In genomic region chr6:116060572-116061283, GRCh38 we compare ENCODE assay signal across 8 cellular contexts. TPM values are rescaled to one million over a fixed set of nuclear protein-coding genes. Genes with fewer than 3 reads are reported as not detected.
A peak's percentile ranks its signal among the peaks of the same experiment; 100 is the strongest.
DNase-seq lines count a peak whose midpoint lies in the region; ATAC-seq and TF ChIP-seq lines count a peak whose summit lies in the region.

A gene with protein sequence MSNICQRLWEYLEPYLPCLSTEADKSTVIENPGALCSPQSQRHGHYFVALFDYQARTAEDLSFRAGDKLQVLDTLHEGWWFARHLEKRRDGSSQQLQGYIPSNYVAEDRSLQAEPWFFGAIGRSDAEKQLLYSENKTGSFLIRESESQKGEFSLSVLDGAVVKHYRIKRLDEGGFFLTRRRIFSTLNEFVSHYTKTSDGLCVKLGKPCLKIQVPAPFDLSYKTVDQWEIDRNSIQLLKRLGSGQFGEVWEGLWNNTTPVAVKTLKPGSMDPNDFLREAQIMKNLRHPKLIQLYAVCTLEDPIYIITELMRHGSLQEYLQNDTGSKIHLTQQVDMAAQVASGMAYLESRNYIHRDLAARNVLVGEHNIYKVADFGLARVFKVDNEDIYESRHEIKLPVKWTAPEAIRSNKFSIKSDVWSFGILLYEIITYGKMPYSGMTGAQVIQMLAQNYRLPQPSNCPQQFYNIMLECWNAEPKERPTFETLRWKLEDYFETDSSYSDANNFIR (minus strand): TSS chr6:116060891. CDS start chr6:116060311, 580 bp downstream.

- no peaks in the 10 kb centered on the region for H3K27me3 ChIP-seq in Peyer's patch

- no peaks in the 10 kb centered on the region for H3K36me3 Mint-ChIP-seq in stimulated activated memory B cell treated with anti-CD40 and anti-IgM and Interleukin-4, amounts not matched to agents 10 μg/mL and 1 μg/mL and 100 μg/mL, for 72 hours
- H3K36me3 Mint-ChIP-seq in natural killer cell, result no peaks in the 10 kb centered on the region

- peak in 4 of 6 experiments; percentile 27 to 65 (median 64) for TF ChIP-seq CTCF in Peyer's patch (IDR thresholded peaks at IDR 0.05)
- no peak for TF ChIP-seq CTCF in natural killer cell (IDR thresholded peaks at IDR 0.05)

- H3K4me3 ChIP-seq in Peyer's patch, result peak within 1 kb of the TSS in 3 of 4 donors; percentile 30 to 53 (median 53)

- H3K9me3 Mint-ChIP-seq in stimulated activated memory B cell treated with anti-CD40 and anti-IgM and Interleukin-4, amounts not matched to agents 10 μg/mL and 1 μg/mL and 100 μg/mL, for 72 hours, result no peaks in the 10 kb centered on the region
- no peaks in the 10 kb centered on the region for H3K9me3 Mint-ChIP-seq in natural killer cell

- H3K36me3 ChIP-seq in Peyer's patch, result no peaks in the 10 kb centered on the region

- intact Hi-C loops in Right ventricle myocardium superior (cut with DNase I), result no loop called here
- intact Hi-C loops in natural killer cell (cut with micrococcal nuclease), result no loop called here

- H3K4me3 Mint-ChIP-seq in stimulated activated memory B cell treated with anti-CD40 and anti-IgM and Interleukin-4, amounts not matched to agents 10 μg/mL and 1 μg/mL and 100 μg/mL, for 72 hours, result peak within 1 kb of the TSS; percentile 80
- no peak within 1 kb of the TSS for H3K4me3 Mint-ChIP-seq in natural killer cell

- H3K27ac ChIP-seq in Peyer's patch, result peak within 1 kb of the TSS in 3 of 4 donors; percentile 61 to 90 (median 81)

- H3K27me3 Mint-ChIP-seq in stimulated activated memory B cell treated with anti-CD40 and anti-IgM and Interleukin-4, amounts not matched to agents 10 μg/mL and 1 μg/mL and 100 μg/mL, for 72 hours, result peaks cover 13% of the 10 kb centered on the region
- H3K27me3 Mint-ChIP-seq in natural killer cell (ENCODE audit: low read depth in 2 of 2), result peaks cover 0 to 13% of the 10 kb centered on the region in 2 donors

- peak; percentile 43 for ATAC-seq in GM21723 (IDR thresholded peaks at IDR 0.05; ENCODE audit: unreplicated experiment)
- peak; percentile 85 for ATAC-seq in Right ventricle myocardium superior (ENCODE audit: poor library complexity)
- peak; percentile 48 for ATAC-seq in stimulated activated memory B cell treated with anti-CD40 and anti-IgM and Interleukin-4, amounts not matched to agents 10 μg/mL and 1 μg/mL and 100 μg/mL, for 72 hours
- ATAC-seq in GM18867 (IDR thresholded peaks at IDR 0.05; ENCODE audit: unreplicated experiment), result no peak
- ATAC-seq in GM18909 (IDR thresholded peaks at IDR 0.05; ENCODE audit: poor library complexity, unreplicated experiment), result no peak
- ATAC-seq in natural killer cell, result no peak

- H3K9me3 ChIP-seq in Peyer's patch, result no peaks in the 10 kb centered on the region

- H3K27ac Mint-ChIP-seq in stimulated activated memory B cell treated with anti-CD40 and anti-IgM and Interleukin-4, amounts not matched to agents 10 μg/mL and 1 μg/mL and 100 μg/mL, for 72 hours, result peak within 1 kb of the TSS; percentile 40
- H3K27ac Mint-ChIP-seq in natural killer cell, result no peak within 1 kb of the TSS

- H3K4me1 Mint-ChIP-seq in stimulated activated memory B cell treated with anti-CD40 and anti-IgM and Interleukin-4, amounts not matched to agents 10 μg/mL and 1 μg/mL and 100 μg/mL, for 72 hours, result peaks cover 20% of the 10 kb centered on the region
- no peaks in the 10 kb centered on the region for H3K4me1 Mint-ChIP-seq in natural killer cell

- TF ChIP-seq POLR2A in Peyer's patch (IDR thresholded peaks at IDR 0.05), result peak; percentile 77 to 91

- DNase-seq in Peyer's patch (peak in 1 of 3 donors; percentile 74), Right ventricle myocardium superior (no peak), H4 (ENCODE audit: low spot score) (no peak), natural killer cell (no peak)

- H3K4me1 ChIP-seq in Peyer's patch, result no peaks in the 10 kb centered on the region

RNA-seq across cellular contexts. Expression of the gene that starts here (rescaled TPM):
- total RNA-seq in Peyer's patch (10 to 100 TPM in 3 of 4 donors, 1 to 10 TPM in 1; 7.4 to 54.3 (median 31.2) TPM), Right ventricle myocardium superior (7.5 TPM), natural killer cell (not detected)
- 0.21 and 0.39 TPM in 2 replicates for total RNA-seq in H4 (2014; rRNA removed; shearing (Covaris generic))

Comparison
In these comparisons a context has a peak if more than half of its experiments do, and no peak if none do; other contexts are left out.
1. ATAC-seq: peak in GM21723 (single experiment), Right ventricle myocardium superior (single experiment) and stimulated activated memory B cell treated with anti-CD40 and anti-IgM and Interleukin-4, amounts not matched to agents 10 μg/mL and 1 μg/mL and 100 μg/mL, for 72 hours (single experiment); none in GM18867 (single experiment), GM18909 (single experiment) and natural killer cell (0 of 3).